Comparison of ENCODE assay signal across 14 cellular contexts in genomic region chr2:74583504-74583903, GRCh38. TPM values are rescaled to one million over a fixed set of nuclear protein-coding genes. Genes with fewer than 3 reads are reported as not detected.
DNase-seq lines count a peak whose midpoint lies in the region; ATAC-seq and TF ChIP-seq lines count a peak whose summit lies in the region.
"Had no signal": no experiment of that assay in that cellular context is flagged by ENCODE, and none has a peak within 500 bp of the region (broad histone marks: within the 10 kb centered on the region; RNA-seq: fewer than 3 reads in every experiment).

No MANE protein-coding gene starts in this region.

- no peak overlapping the region for H3K27ac Mint-ChIP-seq in MCF 10A (ENCODE audit: low read depth, unreplicated experiment)

- H3K4me2 ChIP-seq in MM.1S (ENCODE audit: low read depth, low read length), result no peak overlapping the region
- H3K4me2 ChIP-seq: PC-9 had no signal

- no peak overlapping the region for H2AFZ ChIP-seq in MM.1S (ENCODE audit: low read length)
- H2AFZ ChIP-seq: PC-9 had no signal

- no TSS peak for BruUV-seq in MCF 10A (replicated peaks; lab: Mats Ljungman, UMichigan)

- H3K4me1 ChIP-seq in breast epithelium (no peaks in the 10 kb centered on the region), adipocyte (ENCODE audit: control insufficient read depth, insufficient read depth, low read length) (peaks cover 15% of the 10 kb centered on the region), MM.1S (ENCODE audit: low read length) (peaks cover 14% of the 10 kb centered on the region), thyroid gland (peaks cover 0 to 4% of the 10 kb centered on the region in 2 donors)
- H3K4me1 ChIP-seq: esophagus squamous epithelium had no signal

- no peaks in the 10 kb centered on the region for H4K20me1 ChIP-seq in MM.1S (ENCODE audit: insufficient read depth, low read length)

- no peaks in the 10 kb centered on the region for H3K9me3 Mint-ChIP-seq in MCF 10A (ENCODE audit: unreplicated experiment)

- TF ChIP-seq POLR2A in breast epithelium (IDR thresholded peaks at IDR 0.05) (no peak), thyroid gland (IDR thresholded peaks at IDR 0.05) (no peak)

- H3K9me3 ChIP-seq in breast epithelium, result no peaks in the 10 kb centered on the region
- no peaks in the 10 kb centered on the region for H3K9me3 ChIP-seq in adipocyte (ENCODE audit: control insufficient read depth, low read length)
- no peaks in the 10 kb centered on the region for H3K9me3 ChIP-seq in MM.1S (replicated peaks; ENCODE audit: insufficient read depth, low read length)
- no peaks in the 10 kb centered on the region for H3K9me3 ChIP-seq in thyroid gland
- H3K9me3 ChIP-seq: esophagus squamous epithelium, neutrophil had no signal

- peaks cover 8% of the 10 kb centered on the region for H3K4me1 Mint-ChIP-seq in MCF 10A (ENCODE audit: insufficient read depth, unreplicated experiment)

- no peaks in the 10 kb centered on the region for H3K9me2 ChIP-seq in MM.1S (replicated peaks; ENCODE audit: insufficient read depth, low read length)

- H3K36me3 ChIP-seq in breast epithelium (no peaks in the 10 kb centered on the region), adipocyte (ENCODE audit: control insufficient read depth, insufficient read depth, low read length, severe bottlenecking) (no peaks in the 10 kb centered on the region), MM.1S (replicated peaks; ENCODE audit: insufficient read depth, low read length) (no peaks in the 10 kb centered on the region), thyroid gland (no peaks in the 10 kb centered on the region)
- H3K36me3 ChIP-seq: esophagus squamous epithelium, neutrophil had no signal

- H3K27me3 Mint-ChIP-seq in MCF 10A (ENCODE audit: insufficient read depth, unreplicated experiment), result no peaks in the 10 kb centered on the region

- ATAC-seq in GM18867 (IDR thresholded peaks at IDR 0.05; ENCODE audit: unreplicated experiment), result no peak
- ATAC-seq in esophagus mucosa, result no peak

- DNase-seq in MCF 10A (ENCODE audit: unreplicated experiment), result peak; percentile 44
- DNase-seq in breast epithelium (ENCODE audit: low spot score in 2 of 2), result no peak
- peak; percentile 72 for DNase-seq in adipocyte (ENCODE audit: low read depth)
- peak; percentile 61 for DNase-seq in hepatic stellate cell (ENCODE audit: low spot score)
- DNase-seq in MM.1S, result no peak
- DNase-seq in thyroid gland, result no peak
- DNase-seq: aorta, esophagus squamous epithelium, left cardiac atrium, NCI-H2029 treated with DMSO at 0.1 percent for 48 hours had no signal

- POLR2A ChIA-PET in MCF 10A (lab: Yijun Ruan, JAX), result interaction anchor here (0.8 to 1.3 kb wide), 4 partner anchors 10 to 101 kb away, joined by 3 to 4 read pairs (median 4); no protein-coding TSS in a partner anchor

- no peaks in the 10 kb centered on the region for H3K36me3 Mint-ChIP-seq in MCF 10A (ENCODE audit: insufficient read depth, unreplicated experiment)

- no peak overlapping the region for H3K4me3 Mint-ChIP-seq in MCF 10A (ENCODE audit: unreplicated experiment)

- TF ChIP-seq CTCF in MCF 10A (IDR thresholded peaks at IDR 0.05; ENCODE audit: unreplicated experiment) (no peak), breast epithelium (IDR thresholded peaks at IDR 0.05) (no peak), MM.1S (IDR thresholded peaks at IDR 0.05; ENCODE audit: low read length) (no peak), thyroid gland (IDR thresholded peaks at IDR 0.05) (no peak)

- H3K9ac ChIP-seq in adipocyte (ENCODE audit: low read length), result peak overlapping the region; percentile 68
- H3K9ac ChIP-seq in MM.1S (ENCODE audit: low read length), result no peak overlapping the region

- CTCF ChIA-PET in MCF 10A (lab: Yijun Ruan, JAX), result interaction anchor here (0.5 to 11.6 kb wide), 6 partner anchors 11 to 248 kb away, joined by 3 to 203 read pairs (median 4); partner anchors contain the start of genes AUP1 and TTC31

- intact Hi-C loops in MCF 10A (cut with micrococcal nuclease), result no loop called here
- intact Hi-C loops in breast epithelium (cut with DNase I; ENCODE audit: low total_unique reads), result loop anchor here (5.0 kb wide), 1 partner anchor 101 kb away; the partner anchor contains the start of genes CCDC142 and TTC31
- intact Hi-C loops in thyroid gland (cut with DNase I), result loop anchor here (10.0 kb wide), 1 partner anchor 59 kb away; the partner anchor contains the start of genes AUP1, DQX1 and HTRA2

- no peak overlapping the region for H3K27ac ChIP-seq in breast epithelium
- no peak overlapping the region for H3K27ac ChIP-seq in MM.1S (ENCODE audit: low read length)
- H3K27ac ChIP-seq in thyroid gland, result no peak overlapping the region
- H3K27ac ChIP-seq: esophagus squamous epithelium, neutrophil, PC-9 had no signal

- no peak overlapping the region for H3K4me3 ChIP-seq in breast epithelium
- H3K4me3 ChIP-seq in adipocyte (ENCODE audit: low read length), result peak overlapping the region; percentile 12
- no peak overlapping the region for H3K4me3 ChIP-seq in MM.1S (ENCODE audit: low read length)
- no peak overlapping the region for H3K4me3 ChIP-seq in thyroid gland (replicated peaks in 1 of 3)
- H3K4me3 ChIP-seq: esophagus squamous epithelium, PC-9 had no signal

- no peaks in the 10 kb centered on the region for H3K79me2 ChIP-seq in MM.1S (ENCODE audit: low read length)

- H3F3A ChIP-seq in MM.1S (ENCODE audit: insufficient read depth, low read length), result no peaks in the 10 kb centered on the region

- no peaks in the 10 kb centered on the region for H3K27me3 ChIP-seq in breast epithelium
- no peaks in the 10 kb centered on the region for H3K27me3 ChIP-seq in adipocyte (replicated peaks; ENCODE audit: control insufficient read depth, insufficient read depth, low read length)
- no peaks in the 10 kb centered on the region for H3K27me3 ChIP-seq in MM.1S (replicated peaks; ENCODE audit: insufficient read depth, low read length)
- H3K27me3 ChIP-seq in thyroid gland, result no peaks in the 10 kb centered on the region
- H3K27me3 ChIP-seq: neutrophil had no signal

RNA-seq across cellular contexts. Expression of gene DOK1, which starts 29.0 kb away (rescaled TPM):
- 3.4 and 4.6 TPM in 2 replicates for total RNA-seq in MCF 10A (2022)
- total RNA-seq in breast epithelium, result 10 to 100 TPM; 11.0 to 33.3 (median 13.1) TPM
- total RNA-seq in esophagus mucosa, result 0.56 TPM
- 10 to 100 TPM; 14.4 to 19.4 (median 18.4) TPM for total RNA-seq in thyroid gland

RNA-seq across cellular contexts. Expression of gene LOXL3, which starts 29.8 kb away (rescaled TPM):
- 0.93 and 1.2 TPM in 2 replicates for total RNA-seq in MCF 10A (2022)
- total RNA-seq in breast epithelium, result 1 to 10 TPM; 3.7 to 7.8 (median 6.6) TPM
- 0.52 TPM for total RNA-seq in esophagus mucosa
- total RNA-seq in thyroid gland, result 1 to 10 TPM in 3 of 4 donors, under 1 TPM in 1; 0.98 to 5.6 (median 2.2) TPM

RNA-seq across cellular contexts. Expression of gene HTRA2, which starts 53.8 kb away (rescaled TPM):
- total RNA-seq in MCF 10A (2022), result 27.6 and 33.0 TPM in 2 replicates
- total RNA-seq in breast epithelium, result 10 to 100 TPM; 32.1 to 34.5 (median 32.5) TPM
- total RNA-seq in esophagus mucosa, result 17.9 TPM
- total RNA-seq in thyroid gland, result 10 to 100 TPM; 27.3 to 45.9 (median 37.5) TPM

RNA-seq across cellular contexts. Expression of gene AUP1, which starts 54.0 kb away (rescaled TPM):
- total RNA-seq in MCF 10A (2022) (138 and 140 TPM in 2 replicates), breast epithelium (100 to 1,000 TPM; 108 to 130 (median 128) TPM), esophagus mucosa (74.2 TPM), thyroid gland (100 to 1,000 TPM in 3 of 4 donors, 10 to 100 TPM in 1; 93.7 to 168 (median 112) TPM)

RNA-seq across cellular contexts. Expression of gene DQX1, which starts 57.5 kb away (rescaled TPM):
- 4.3 and 4.7 TPM in 2 replicates for total RNA-seq in MCF 10A (2022)
- total RNA-seq in breast epithelium, result under 1 TPM in 1 of 3 donors, not detected in 2; 0.66 TPM
- total RNA-seq in esophagus mucosa, result 5.6 TPM
- total RNA-seq in thyroid gland, result not detected
- total RNA-seq: left cardiac atrium had no signal

Comparison
In these comparisons a context has a peak if more than half of its experiments do, and no peak if none do; other contexts are left out.
1. DNase-seq: peak in MCF 10A (single experiment), adipocyte (single experiment) and hepatic stellate cell (single experiment); none in breast epithelium (0 of 2), MM.1S (single experiment) and thyroid gland (0 of 2).